Comparison of ENCODE assay signal across 26 cellular contexts in genomic region chr21:32185103-32185502, GRCh38.
"Had no signal": no experiment of that assay in that cellular context is flagged by ENCODE, and none has a peak within 500 bp of the region (broad histone marks: within the 10 kb centered on the region; RNA-seq: fewer than 3 reads in every experiment).

No MANE protein-coding gene starts in this region.

- ATAC-seq: esophagus mucosa; foreskin keratinocyte; gastroesophageal sphincter; heart right ventricle; left lung; naive thymus-derived CD4-positive, alpha-beta T cell; stimulated activated memory B cell treated with anti-CD40 and anti-IgM and Interleukin-4, amounts not matched to agents 10 μg/mL and 1 μg/mL and 100 μg/mL, for 72 hours; stimulated activated naive CD8-positive, alpha-beta T cell treated with anti-CD3 and anti-CD28 coated beads, Interleukin-15, Interleukin-2, amounts not matched to agents 100 U/mL and 50 U/mL, for 24 hours had no signal

- H3K4me3 ChIP-seq: gastroesophageal sphincter, heart right ventricle, left lung, prostate gland, right atrium auricular region, sigmoid colon, testis, tibial artery, upper lobe of left lung had no signal

- H3K4me1 ChIP-seq: foreskin keratinocyte, gastroesophageal sphincter, left lung, prostate gland, right atrium auricular region, sigmoid colon, testis, tibial artery, upper lobe of left lung had no signal

- H3K9me3 ChIP-seq: left lung, neutrophil, prostate gland, right atrium auricular region, sigmoid colon, testis, tibial artery, upper lobe of left lung had no signal

- H3K27me3 ChIP-seq: foreskin keratinocyte, gastroesophageal sphincter, heart right ventricle, left lung, neutrophil, right atrium auricular region, sigmoid colon, testis, tibial artery, upper lobe of left lung had no signal

- DNase-seq: caudate nucleus; cerebellar nuclear complex; cortex of kidney; effector CD4-positive, alpha-beta T cell; foreskin keratinocyte; heart right ventricle; hippocampal formation; left lung; mammary epithelial cell; midbrain; naive thymus-derived CD4-positive, alpha-beta T cell; sigmoid colon; stimulated activated CD4-positive, alpha-beta T cell treated with anti-CD3 and anti-CD28 coated beads, Interleukin-4, amount 100 ng/mL, for 4 hours; stimulated activated naive CD8-positive, alpha-beta T cell treated with anti-CD3 and anti-CD28 coated beads, Interleukin-15, Interleukin-2, amounts not matched to agents 100 U/mL and 50 U/mL, for 24 hours; substantia nigra; testis; tibial artery; upper lobe of left lung had no signal

- H3K27ac ChIP-seq: epithelial cell of prostate, foreskin keratinocyte, gastroesophageal sphincter, heart right ventricle, left lung, neutrophil, prostate gland, right atrium auricular region, sigmoid colon, testis, tibial artery, upper lobe of left lung had no signal

- H3K36me3 ChIP-seq: gastroesophageal sphincter, heart right ventricle, left lung, neutrophil, prostate gland, right atrium auricular region, sigmoid colon, tibial artery, upper lobe of left lung had no signal

- FAIRE-seq: islet of Langerhans had no signal
